Comparison of ENCODE assay signal across 18 cellular contexts in the genomic region with DNA sequence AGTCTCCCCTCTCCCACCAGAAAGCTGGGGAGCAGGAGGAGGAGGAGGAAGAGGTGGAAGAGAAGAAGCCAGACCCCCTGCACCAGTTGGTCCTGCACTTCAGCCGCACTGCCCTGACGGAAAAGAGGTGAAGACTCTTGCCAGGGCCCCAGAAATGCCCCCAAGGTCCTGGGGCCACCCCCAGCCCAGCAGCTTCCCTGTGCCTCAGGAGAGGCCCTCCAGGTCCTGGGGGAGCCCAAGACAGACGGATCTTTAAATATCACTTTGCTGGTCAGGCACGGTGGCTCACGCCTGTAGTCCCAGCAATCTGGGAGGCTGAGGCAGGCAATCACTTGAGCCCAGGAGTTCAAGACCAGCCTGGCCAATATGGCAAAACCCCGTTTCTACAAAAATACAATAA.
DNase-seq lines count a peak whose midpoint lies in the region; ATAC-seq and TF ChIP-seq lines count a peak whose summit lies in the region.
"Had no signal": no experiment of that assay in that cellular context is flagged by ENCODE, and none has a peak within 500 bp of the region (broad histone marks: within the 10 kb centered on the region; RNA-seq: fewer than 3 reads in every experiment).

No MANE protein-coding gene starts in this region.

- no peak overlapping the region for H3K4me3 Mint-ChIP-seq in activated naive CD4-positive, alpha-beta T cell treated with anti-CD3 and anti-CD28 coated beads, Interleukin-2, amount 10 ng/mL, durations not matched to agents 7 days and 5 days
- no peak overlapping the region for H3K4me3 Mint-ChIP-seq in endodermal cell
- H3K4me3 Mint-ChIP-seq in neural crest cell: no peak overlapping the region
- H3K4me3 Mint-ChIP-seq: CD4-positive, alpha-beta T cell; H9 had no signal

- H3K9ac ChIP-seq in endodermal cell (ENCODE audit: extremely low read depth, low read length, poor library complexity, severe bottlenecking): no peak overlapping the region

- CTCF ChIA-PET in activated naive CD4-positive, alpha-beta T cell treated with anti-CD3 and anti-CD28 coated beads, Interleukin-2, amount 10 ng/mL, durations not matched to agents 7 days and 5 days (lab: Charles Lee): interaction anchor here (2.6 kb wide), 1 partner anchor 13 kb away, joined by 8 read pairs; no protein-coding TSS in a partner anchor

- TF ChIP-seq POLR2A in sigmoid colon (IDR thresholded peaks at IDR 0.05): no peak

- intact Hi-C loops in sigmoid colon (cut with DNase I): no loop called here

- H3K27ac ChIP-seq in endodermal cell (ENCODE audit: low read depth, low read length) (peak overlapping the region; percentile 83), sigmoid colon (no peak overlapping the region)
- H3K27ac ChIP-seq: 22Rv1, C4-2B had no signal

- no peak for TF ChIP-seq EP300 in sigmoid colon (IDR thresholded peaks at IDR 0.05)

- H3K4me1 ChIP-seq in endodermal cell (ENCODE audit: control insufficient read depth, insufficient read depth, low read length) (no peaks in the 10 kb centered on the region), sigmoid colon (no peaks in the 10 kb centered on the region)

- TF ChIP-seq CTCF in endodermal cell (conservative IDR thresholded peaks at IDR 0.05) (no peak), neural crest cell (conservative IDR thresholded peaks at IDR 0.05) (no peak), sigmoid colon (IDR thresholded peaks at IDR 0.05) (no peak)

- H3K27me3 Mint-ChIP-seq in activated naive CD4-positive, alpha-beta T cell treated with anti-CD3 and anti-CD28 coated beads, Interleukin-2, amount 10 ng/mL, durations not matched to agents 7 days and 5 days: peaks cover 58% of the 10 kb centered on the region
- H3K27me3 Mint-ChIP-seq in endodermal cell (ENCODE audit: insufficient read depth): no peaks in the 10 kb centered on the region
- H3K27me3 Mint-ChIP-seq in neural crest cell (ENCODE audit: low read depth): no peaks in the 10 kb centered on the region
- H3K27me3 Mint-ChIP-seq: CD4-positive, alpha-beta T cell had no signal

- ATAC-seq in activated naive CD4-positive, alpha-beta T cell treated with anti-CD3 and anti-CD28 coated beads, Interleukin-2, amount 50 U/mL, for 72 hours: no peak

- H3K9me3 ChIP-seq in endodermal cell (ENCODE audit: control insufficient read depth, low read length) (no peaks in the 10 kb centered on the region), sigmoid colon (no peaks in the 10 kb centered on the region)
- H3K9me3 ChIP-seq: A549 had no signal

- WGBS in endodermal cell (ENCODE audit: insufficient coverage in 1 of 2, insufficient read length in 1 of 2), 2 experiments: 90 to 91% methylated on average over 5 to 6 of the region's 6 CpGs
- WGBS in sigmoid colon, 2 donors: 85 to 89% methylated on average over 6 of the region's 6 CpGs

- peaks cover 9% of the 10 kb centered on the region for H3K4me1 Mint-ChIP-seq in activated naive CD4-positive, alpha-beta T cell treated with anti-CD3 and anti-CD28 coated beads, Interleukin-2, amount 10 ng/mL, durations not matched to agents 7 days and 5 days
- H3K4me1 Mint-ChIP-seq in endodermal cell (no peaks in the 10 kb centered on the region), neural crest cell (peaks cover 11% of the 10 kb centered on the region)

- DNase-seq in activated naive CD4-positive, alpha-beta T cell treated with anti-CD3 and anti-CD28 coated beads, Interleukin-2, amount 50 U/mL, for 72 hours (ENCODE audit: low spot score in 2 of 2): no peak
- DNase-seq in activated naive CD4-positive, alpha-beta T cell treated with anti-CD3 and anti-CD28 coated beads, Interleukin-2, amount 10 ng/mL, durations not matched to agents 7 days and 5 days: no peak
- DNase-seq in endodermal cell (no peak), neural crest cell (ENCODE audit: low read depth, low spot score) (no peak), sigmoid colon (no peak), COLO668 (lab: John Stamatoyannopoulos, UW; ENCODE audit: unreplicated experiment) (no peak), NCI-H2107 (lab: John Stamatoyannopoulos, UW) (no peak), dermis blood vessel endothelial cell (no peak)
- DNase-seq: AML-193; CD4-positive, alpha-beta T cell; DMS153; DMS79; GDM1; GOT3; H9 had no signal

- H3K27me3 ChIP-seq in endodermal cell (ENCODE audit: control insufficient read depth, insufficient read depth, low read length, poor library complexity, severe bottlenecking) (no peaks in the 10 kb centered on the region), sigmoid colon (peaks cover 0 to 13% (median 0%) of the 10 kb centered on the region in 3 donors)

- H3K36me3 Mint-ChIP-seq in activated naive CD4-positive, alpha-beta T cell treated with anti-CD3 and anti-CD28 coated beads, Interleukin-2, amount 50 U/mL, for 72 hours: no peaks in the 10 kb centered on the region
- no peaks in the 10 kb centered on the region for H3K36me3 Mint-ChIP-seq in activated naive CD4-positive, alpha-beta T cell treated with anti-CD3 and anti-CD28 coated beads, Interleukin-2, amount 10 ng/mL, durations not matched to agents 7 days and 5 days
- no peaks in the 10 kb centered on the region for H3K36me3 Mint-ChIP-seq in endodermal cell (ENCODE audit: low read depth)
- no peaks in the 10 kb centered on the region for H3K36me3 Mint-ChIP-seq in neural crest cell (ENCODE audit: low read depth)

- H3K4me3 ChIP-seq in endodermal cell (ENCODE audit: low read length) (no peak overlapping the region), sigmoid colon (no peak overlapping the region)

- peak overlapping the region; percentile 23 to 29 for H3K27ac Mint-ChIP-seq in activated naive CD4-positive, alpha-beta T cell treated with anti-CD3 and anti-CD28 coated beads, Interleukin-2, amount 50 U/mL, for 72 hours
- H3K27ac Mint-ChIP-seq in activated naive CD4-positive, alpha-beta T cell treated with anti-CD3 and anti-CD28 coated beads, Interleukin-2, amount 10 ng/mL, durations not matched to agents 7 days and 5 days: no peak overlapping the region
- no peak overlapping the region for H3K27ac Mint-ChIP-seq in endodermal cell
- H3K27ac Mint-ChIP-seq in neural crest cell (ENCODE audit: unreplicated experiment): peak overlapping the region; percentile 92
- H3K27ac Mint-ChIP-seq: CD4-positive, alpha-beta T cell had no signal

- H3K36me3 ChIP-seq in endodermal cell (ENCODE audit: control insufficient read depth, insufficient read depth, low read length): no peaks in the 10 kb centered on the region
- H3K36me3 ChIP-seq in sigmoid colon: no peaks in the 10 kb centered on the region

- no peaks in the 10 kb centered on the region for H3K9me3 Mint-ChIP-seq in activated naive CD4-positive, alpha-beta T cell treated with anti-CD3 and anti-CD28 coated beads, Interleukin-2, amount 50 U/mL, for 72 hours
- H3K9me3 Mint-ChIP-seq in activated naive CD4-positive, alpha-beta T cell treated with anti-CD3 and anti-CD28 coated beads, Interleukin-2, amount 10 ng/mL, durations not matched to agents 7 days and 5 days: no peaks in the 10 kb centered on the region
- H3K9me3 Mint-ChIP-seq in endodermal cell: peaks cover 1% of the 10 kb centered on the region
- H3K9me3 Mint-ChIP-seq in neural crest cell: no peaks in the 10 kb centered on the region
- H3K9me3 Mint-ChIP-seq: CD4-positive, alpha-beta T cell had no signal

Comparison
In these comparisons a context has a peak if more than half of its experiments do, and no peak if none do; other contexts are left out.
1. H3K27ac Mint-ChIP-seq: peak in activated naive CD4-positive, alpha-beta T cell treated with anti-CD3 and anti-CD28 coated beads, Interleukin-2, amount 50 U/mL, for 72 hours (2 of 2) and neural crest cell (single experiment); none in activated naive CD4-positive, alpha-beta T cell treated with anti-CD3 and anti-CD28 coated beads, Interleukin-2, amount 10 ng/mL, durations not matched to agents 7 days and 5 days (single experiment) and endodermal cell (single experiment).